In the genomic region with DNA sequence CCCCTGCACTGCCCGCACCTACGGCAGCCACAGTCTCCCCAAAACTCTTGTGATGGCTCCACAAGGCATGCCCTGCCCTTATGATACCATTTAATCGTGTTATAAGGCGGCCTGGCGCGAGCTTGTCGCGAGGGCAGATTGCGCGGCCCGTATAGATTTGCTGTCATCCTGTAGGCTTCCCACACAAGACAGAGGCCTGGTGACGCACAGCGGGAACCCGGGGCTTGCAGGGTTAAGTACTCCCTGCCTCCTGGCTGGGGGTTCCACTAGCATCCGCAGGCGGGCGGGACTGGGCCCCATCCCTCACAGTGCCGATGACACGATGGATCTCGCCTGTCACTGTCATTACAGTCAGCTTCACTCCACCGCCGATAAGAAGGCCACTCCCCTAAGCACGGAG, we compare ENCODE assay signal across 28 cellular contexts.
"Had no signal": no experiment of that assay in that cellular context is flagged by ENCODE, and none has a peak within 500 bp of the region (broad histone marks: within the 10 kb centered on the region; RNA-seq: fewer than 3 reads in every experiment).

No MANE protein-coding gene starts in this region.

- H3K27me3 ChIP-seq: testis had no signal

- H3K4me1 Mint-ChIP-seq: activated CD4-positive, alpha-beta T cell treated with anti-CD3 and anti-CD28 coated beads, Interleukin-2, amount 10 ng/mL, durations not matched to agents 24 days and 14 days; activated naive CD8-positive, alpha-beta T cell treated with anti-CD3 and anti-CD28 coated beads for 36 hours; T-cell had no signal

- H3K36me3 Mint-ChIP-seq: activated CD4-positive, alpha-beta memory T cell treated with anti-CD3 and anti-CD28 coated beads for 36 hours; activated naive CD8-positive, alpha-beta T cell treated with anti-CD3 and anti-CD28 coated beads for 36 hours; T-cell had no signal

- FAIRE-seq: urothelium cell line had no signal

- H3K4me3 ChIP-seq: adrenal gland, body of pancreas, coronary artery, dorsolateral prefrontal cortex, heart left ventricle, testis, transverse colon had no signal

- H3K36me3 ChIP-seq: adrenal gland, heart left ventricle, transverse colon had no signal

- H3K9me3 Mint-ChIP-seq: activated CD4-positive, alpha-beta memory T cell treated with anti-CD3 and anti-CD28 coated beads for 36 hours; activated naive CD4-positive, alpha-beta T cell treated with anti-CD3 and anti-CD28 coated beads for 36 hours; nephron; T-helper 2 cell treated with Interferon-gamma antibody and Interleukin-4, amounts not matched to agents 5 μg/mL and 100 μg/mL, for 36 hours had no signal

- H3K79me2 ChIP-seq: parathyroid adenoma had no signal

- ATAC-seq: body of pancreas; heart left ventricle; left ventricle myocardium superior; right cardiac atrium; stimulated activated naive CD8-positive, alpha-beta T cell treated with anti-CD3 and anti-CD28 coated beads, Interleukin-15, Interleukin-2, amounts not matched to agents 100 U/mL and 50 U/mL, for 24 hours; T-cell had no signal

- H3K9me3 ChIP-seq: adrenal gland, body of pancreas, heart left ventricle, testis, transverse colon had no signal

- DNase-seq: activated CD4-positive, alpha-beta memory T cell treated with anti-CD3 and anti-CD28 coated beads for 36 hours; activated CD4-positive, alpha-beta T cell treated with anti-CD3 and anti-CD28 coated beads, Interleukin-2, amount 10 ng/mL, durations not matched to agents 24 days and 14 days; activated CD8-positive, alpha-beta memory T cell treated with anti-CD3 and anti-CD28 coated beads, Interleukin-2, amount 50 U/mL, for 4 hours; activated effector memory CD4-positive, alpha-beta T cell treated with anti-CD3 and anti-CD28 coated beads, Interleukin-2, amount 50 U/mL, for 16 hours; activated naive CD4-positive, alpha-beta T cell treated with anti-CD3 and anti-CD28 coated beads for 36 hours; activated naive CD8-positive, alpha-beta T cell treated with anti-CD3 and anti-CD28 coated beads for 36 hours; activated T-cell treated with anti-CD3 and anti-CD28 coated beads, Interleukin-2, amount 50 U/mL, for 1 hour; adrenal gland; aorta; body of pancreas; dorsolateral prefrontal cortex; effector memory CD4-positive, alpha-beta T cell; foreskin fibroblast; heart left ventricle; hypothalamus; left ventricle myocardium superior; nucleus accumbens; right cardiac atrium; stimulated activated naive CD8-positive, alpha-beta T cell treated with anti-CD3 and anti-CD28 coated beads, Interleukin-15, Interleukin-2, amounts not matched to agents 100 U/mL and 50 U/mL, for 24 hours; T-cell; testis; transverse colon had no signal

- H3K9ac ChIP-seq: parathyroid adenoma had no signal

- H3K4me1 ChIP-seq: adrenal gland, body of pancreas, heart left ventricle, parathyroid adenoma, testis, transverse colon had no signal

- H3K4me3 Mint-ChIP-seq: activated CD4-positive, alpha-beta memory T cell treated with anti-CD3 and anti-CD28 coated beads for 36 hours; activated CD4-positive, alpha-beta T cell treated with anti-CD3 and anti-CD28 coated beads, Interleukin-2, amount 10 ng/mL, durations not matched to agents 24 days and 14 days; activated naive CD4-positive, alpha-beta T cell treated with anti-CD3 and anti-CD28 coated beads for 36 hours; activated naive CD8-positive, alpha-beta T cell treated with anti-CD3 and anti-CD28 coated beads for 36 hours; activated T-helper 1 cell treated with anti-CD3 and anti-CD28 coated beads, Interleukin-12 subunit alpha, Interleukin-12 subunit beta, Interleukin-2, Interleukin-4 antibody, amounts not matched to agents 30 ng/mL and 10 ng/mL and 1 ng/mL, durations not matched to agents 14 hours and 24 hours and 36 hours; nephron; T-cell; T-helper 2 cell treated with Interferon-gamma antibody and Interleukin-4, amounts not matched to agents 5 μg/mL and 100 μg/mL, for 36 hours had no signal

- H3K27ac ChIP-seq: adrenal gland, body of pancreas, coronary artery, dorsolateral prefrontal cortex, heart left ventricle, parathyroid adenoma, testis, transverse colon had no signal

- H3K27ac Mint-ChIP-seq: activated CD4-positive, alpha-beta memory T cell treated with anti-CD3 and anti-CD28 coated beads for 36 hours; activated CD4-positive, alpha-beta T cell treated with anti-CD3 and anti-CD28 coated beads, Interleukin-2, amount 10 ng/mL, durations not matched to agents 24 days and 14 days; activated naive CD4-positive, alpha-beta T cell treated with anti-CD3 and anti-CD28 coated beads for 36 hours; activated naive CD8-positive, alpha-beta T cell treated with anti-CD3 and anti-CD28 coated beads for 36 hours; activated T-helper 1 cell treated with anti-CD3 and anti-CD28 coated beads, Interleukin-12 subunit alpha, Interleukin-12 subunit beta, Interleukin-2, Interleukin-4 antibody, amounts not matched to agents 30 ng/mL and 10 ng/mL and 1 ng/mL, durations not matched to agents 14 hours and 24 hours and 36 hours; nephron; T-cell; T-helper 2 cell treated with Interferon-gamma antibody and Interleukin-4, amounts not matched to agents 5 μg/mL and 100 μg/mL, for 36 hours had no signal

- H2AFZ ChIP-seq: parathyroid adenoma had no signal
